In the genomic region with DNA sequence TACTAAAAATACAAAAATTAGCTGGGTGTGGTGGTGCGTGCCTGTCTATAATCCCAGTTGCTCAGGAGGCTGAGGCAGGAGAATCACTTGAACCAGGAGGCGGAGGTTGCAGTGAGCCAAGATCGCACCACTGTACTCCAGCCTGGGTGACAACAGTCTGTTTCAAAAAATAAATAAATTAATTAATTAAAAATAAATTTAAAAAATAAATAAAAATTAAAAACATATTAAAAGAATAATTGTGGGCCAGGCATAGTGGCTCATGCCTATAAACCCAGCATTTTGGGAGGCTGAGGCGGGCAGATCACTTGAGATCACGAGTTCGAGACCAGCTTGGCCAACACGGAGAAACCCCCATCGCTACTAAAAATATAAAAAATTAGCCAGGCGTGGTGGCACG, we compare ENCODE assay signal across 6 cellular contexts. TPM values are rescaled to one million over a fixed set of nuclear protein-coding genes. Genes with fewer than 3 reads are reported as not detected.
DNase-seq lines count a peak whose midpoint lies in the region; ATAC-seq, FAIRE-seq and TF ChIP-seq lines count a peak whose summit lies in the region.
"Not testable (repeated sequence)": the region's sequence is repeated elsewhere in the genome, so short reads cannot be mapped to it uniquely, and the experiment has no call there.

No MANE protein-coding gene starts in this region.

- FAIRE-seq in A549 (lab: Jason Lieb, UNC); HepG2 (lab: Jason Lieb, UNC): not testable (repeated sequence)

- not testable (repeated sequence) for H2AFZ ChIP-seq in hepatocyte; HepG2 (ENCODE audit: low read length)

- CTCF ChIA-PET in A549 (lab: Yijun Ruan, JAX) (interaction anchor here (0.6 kb wide), 1 partner anchor 16 kb away, joined by 3 read pairs; no protein-coding TSS in a partner anchor), Caco-2 (lab: Charles Lee) (interaction anchor here (1.1 kb wide), 1 partner anchor 12 kb away, joined by 5 read pairs; no protein-coding TSS in a partner anchor)
- CTCF ChIA-PET in WTC11 (lab: Charles Lee); HepG2 (lab: Yijun Ruan, JAX; ENCODE audit: low intra/inter-chr PET ratio, low total read pairs): not testable (repeated sequence)

- TF ChIP-seq RAD21 in A549 (conservative IDR thresholded peaks at IDR 0.05 in 1 of 2, IDR thresholded peaks at IDR 0.05 in 1 of 2); HepG2 (CRISPR knock-in tag; IDR thresholded peaks at IDR 0.05): not testable (repeated sequence)

- H4K20me1 ChIP-seq in hepatocyte (ENCODE audit: insufficient read depth, poor library complexity, severe bottlenecking); HepG2 (ENCODE audit: insufficient read depth, low read length): not testable (repeated sequence)

- not testable (repeated sequence) for TF ChIP-seq CTCF in A549 (IDR thresholded peaks at IDR 0.05); Caco-2 (IDR thresholded peaks at IDR 0.05; ENCODE audit: insufficient read depth in 1 of 2, low read depth in 1 of 2, low read length in 1 of 2, severe bottlenecking in 1 of 2, unreplicated experiment in 1 of 2); WTC11 (IDR thresholded peaks at IDR 0.05); hepatocyte (IDR thresholded peaks at IDR 0.05; ENCODE audit: poor library complexity); HepG2 (CRISPR knock-in tag; IDR thresholded peaks at IDR 0.05)

- ATAC-seq in A549, T-helper 17 cell, WTC11, HepG2: not testable (repeated sequence)

- peak overlapping the region; percentile 41 to 63; a peak in 4 of 6 replicates for H3K27ac ChIP-seq in A549
- H3K27ac ChIP-seq in hepatocyte: peak overlapping the region; percentile 67
- peak overlapping the region; percentile 53 for H3K27ac ChIP-seq in HepG2 (ENCODE audit: extremely low read length, insufficient read depth, low read length)

- H3K9ac ChIP-seq in HepG2 (ENCODE audit: insufficient read depth, low read depth, low read length): not testable (repeated sequence)

- not testable (repeated sequence) for H3K9me2 ChIP-seq in hepatocyte (replicated peaks; ENCODE audit: insufficient read depth)

- not testable (repeated sequence) for H3K4me3 ChIP-seq in A549; Caco-2 (ENCODE audit: low read depth, low read length); hepatocyte; HepG2 (replicated peaks in 1 of 3; ENCODE audit: insufficient read depth in 1 of 3, low read depth in 2 of 3, low read length in 3 of 3)

- peaks cover 64% of the 10 kb centered on the region for H3K4me1 ChIP-seq in A549
- peaks cover 81% of the 10 kb centered on the region for H3K4me1 ChIP-seq in Caco-2
- H3K4me1 ChIP-seq in hepatocyte (ENCODE audit: insufficient read depth): peaks cover 10% of the 10 kb centered on the region
- H3K4me1 ChIP-seq in HepG2 (ENCODE audit: insufficient read depth, low read length): peaks cover 62% of the 10 kb centered on the region

- H3K4me1 Mint-ChIP-seq in Caco-2 (ENCODE audit: low read depth, unreplicated experiment) (peaks cover 45% of the 10 kb centered on the region), T-helper 17 cell (peaks cover 42% of the 10 kb centered on the region), WTC11 (peaks cover 33% of the 10 kb centered on the region)

- H3K4me2 ChIP-seq in A549 (peak overlapping the region; percentile 54), hepatocyte (peak overlapping the region; percentile 13)
- not testable (repeated sequence) for H3K4me2 ChIP-seq in HepG2 (ENCODE audit: low read depth, low read length)

- intact Hi-C loops in Caco-2 (cut with micrococcal nuclease; ENCODE audit: unreplicated experiment); HepG2 (cut with micrococcal nuclease; ENCODE audit: unreplicated experiment): not testable (repeated sequence)

- 94% methylated on average over 10 of the region's 10 CpGs for WGBS in A549 (ENCODE audit: missing lambda C conversion rate)
- WGBS in hepatocyte (ENCODE audit: low lambda C conversion rate, missing lambda C conversion rate): 97% methylated on average over 10 of the region's 10 CpGs
- WGBS in HepG2 (ENCODE audit: low lambda C conversion rate): 97% methylated on average over 10 of the region's 10 CpGs

- POLR2A ChIA-PET in A549 (lab: Yijun Ruan, JAX): not testable (repeated sequence)
- POLR2A ChIA-PET in Caco-2 (lab: Charles Lee): interaction anchor here (1.6 kb wide), 1 partner anchor 12 kb away, joined by 17 read pairs; a partner anchor contains a TSS
- POLR2A ChIA-PET in WTC11 (lab: Charles Lee): interaction anchor here (0.8 kb wide), 1 partner anchor 1359 kb away, joined by 5 read pairs; no protein-coding TSS in a partner anchor
- POLR2A ChIA-PET in HepG2 (lab: Yijun Ruan, JAX): interaction anchor here (0.8 kb wide), 1 partner anchor 11 kb away, joined by 5 read pairs; a partner anchor contains a TSS

- not testable (repeated sequence) for H3K4me3 Mint-ChIP-seq in Caco-2 (ENCODE audit: unreplicated experiment); T-helper 17 cell; WTC11

- not testable (repeated sequence) for H3K27me3 Mint-ChIP-seq in Caco-2 (ENCODE audit: insufficient read depth, unreplicated experiment); T-helper 17 cell; WTC11 (ENCODE audit: low read depth)

- TF ChIP-seq POLR2A in A549 (IDR thresholded peaks at IDR 0.05; ENCODE audit: low read length); HepG2 (IDR thresholded peaks at IDR 0.05; ENCODE audit: insufficient read depth in 1 of 2, low read depth in 2 of 2, low read length in 2 of 2): not testable (repeated sequence)

- H3K79me2 ChIP-seq in hepatocyte: peaks cover 78% of the 10 kb centered on the region
- H3K79me2 ChIP-seq in HepG2 (ENCODE audit: insufficient read depth, low read length): peaks cover 13% of the 10 kb centered on the region

- BruUV-seq in Caco-2 (replicated peaks; lab: Mats Ljungman, UMichigan); HepG2 (replicated peaks; lab: Mats Ljungman, UMichigan): not testable (repeated sequence)

- not testable (repeated sequence) for H3K36me3 Mint-ChIP-seq in Caco-2 (ENCODE audit: insufficient read depth, unreplicated experiment); T-helper 17 cell (ENCODE audit: low read depth); WTC11

- H3K9me3 Mint-ChIP-seq in Caco-2 (ENCODE audit: unreplicated experiment); WTC11: not testable (repeated sequence)

- in situ Hi-C loops in HepG2 (cut with HindIII; ENCODE audit: extremely low pct_ligation_motif_present, low pct_unique_long_range_greater_than_20kb): not testable (repeated sequence)

- not testable (repeated sequence) for H3K9me3 ChIP-seq in A549; Caco-2; T-helper 17 cell (ENCODE audit: control insufficient read depth, low read length, poor library complexity, severe bottlenecking); hepatocyte (ENCODE audit: low read depth); HepG2 (ENCODE audit: low read length)

- H3K27ac Mint-ChIP-seq in Caco-2 (ENCODE audit: unreplicated experiment) (peak overlapping the region; percentile 85), T-helper 17 cell (peak overlapping the region; percentile 88)
- not testable (repeated sequence) for H3K27ac Mint-ChIP-seq in WTC11

- not testable (repeated sequence) for DNase-seq in A549 (ENCODE audit: low read depth in 1 of 2, low spot score in 1 of 2); Caco-2; T-helper 17 cell; WTC11 (ENCODE audit: low spot score); hepatocyte (ENCODE audit: low spot score); HepG2 (ENCODE audit: low spot score)

- not testable (repeated sequence) for H3K36me3 ChIP-seq in Caco-2 (ENCODE audit: control insufficient read depth, insufficient read depth, low read length); hepatocyte (replicated peaks; ENCODE audit: insufficient read depth, low read depth); HepG2 (replicated peaks in 1 of 2; ENCODE audit: control insufficient read depth in 1 of 2, insufficient read depth in 2 of 2, low read length in 2 of 2)

- not testable (repeated sequence) for H3K27me3 ChIP-seq in Caco-2 (replicated peaks; ENCODE audit: control insufficient read depth, insufficient read depth, low read length); hepatocyte; HepG2 (ENCODE audit: control insufficient read depth in 1 of 2, insufficient read depth in 2 of 2, low read length in 2 of 2)

- not testable (repeated sequence) for TF ChIP-seq EP300 in A549 (IDR thresholded peaks at IDR 0.05); HepG2 (IDR thresholded peaks at IDR 0.05; ENCODE audit: low read depth in 2 of 2, low read length in 2 of 2); HepG2 (CRISPR knock-in tag; IDR thresholded peaks at IDR 0.05; ENCODE audit: borderline replicate concordance)

RNA-seq across cellular contexts. Expression of a gene that starts 11.5 kb away (rescaled TPM):
- 9.6 and 9.9 TPM in 2 replicates for polyA plus RNA-seq in A549 (2011; rRNA removed)
- 2.9 and 3.7 TPM in 2 replicates for polyA plus RNA-seq in A549 (2012; cell fraction: cytosol; rRNA removed)
- polyA plus RNA-seq in A549 (2012; cell fraction: nucleus; rRNA removed): 3.2 and 4.2 TPM in 2 replicates
- polyA plus RNA-seq in A549 (2017; fragmentation: RNase III; extraction: RNeasy Plus Mini Kit Qiagen cat#74134 plus additional on column Dnase treatment): 7.0 to 7.2 TPM (median 7.1 TPM) in 3 replicates
- 21.4 TPM in 2 replicates for polyA minus RNA-seq in A549 (2011; rRNA and poly(A)+ RNA removed)
- 45.3 and 47.4 TPM in 2 replicates for total RNA-seq in Caco-2 (2022)
- 10 to 100 TPM; 36.1 to 49.8 TPM for total RNA-seq in T-helper 17 cell
- 12.3 to 20.9 TPM (median 14.7 TPM) in 3 replicates for total RNA-seq in WTC11 (2021)
- 12.0 and 18.1 TPM in 2 replicates for total RNA-seq in hepatocyte
- polyA plus RNA-seq in hepatocyte: 5.8 and 8.5 TPM in 2 replicates
- total RNA-seq in HepG2 (2016; rRNA removed; fragmentation: Illumina TruSeq; extraction: Trizol): 12.8 and 15.6 TPM in 2 replicates
- total RNA-seq in HepG2 (2016; cell fraction: cytosol; rRNA removed; fragmentation: Illumina TruSeq; extraction: Trizol; ENCODE audit: low read depth): 8.9 and 9.3 TPM in 2 replicates
- total RNA-seq in HepG2 (2016; cell fraction: insoluble cytoplasmic fraction; rRNA removed; fragmentation: Illumina TruSeq; extraction: Trizol): 14.5 and 15.1 TPM in 2 replicates
- total RNA-seq in HepG2 (2016; cell fraction: membrane; rRNA removed; fragmentation: Illumina TruSeq; extraction: Trizol): 10.0 and 10.3 TPM in 2 replicates
- 9.9 and 12.6 TPM in 2 replicates for total RNA-seq in HepG2 (2016; cell fraction: nucleus; rRNA removed; fragmentation: Illumina TruSeq; extraction: Trizol)
- 3.8 and 4.0 TPM in 2 replicates for polyA plus RNA-seq in HepG2 (2011; rRNA removed)
- 2.9 and 3.8 TPM in 2 replicates for polyA plus RNA-seq in HepG2 (2011; cell fraction: cytosol; rRNA removed)
- polyA plus RNA-seq in HepG2 (2011; cell fraction: nucleus; rRNA removed): 3.1 and 5.0 TPM in 2 replicates
- 3.3 TPM in 2 replicates for polyA plus RNA-seq in HepG2 (2012)
- 1.5 TPM in 2 replicates for polyA plus RNA-seq in HepG2 (2016; cell fraction: cytosol; fragmentation: Illumina TruSeq; extraction: Trizol; ENCODE audit: low read depth)
- 9.8 and 11.0 TPM in 2 replicates for polyA plus RNA-seq in HepG2 (2016; cell fraction: insoluble cytoplasmic fraction; fragmentation: Illumina TruSeq; extraction: Trizol; ENCODE audit: low read depth)
- polyA plus RNA-seq in HepG2 (2016; cell fraction: membrane; fragmentation: Illumina TruSeq; extraction: Trizol; ENCODE audit: low read depth): 4.1 and 4.6 TPM in 2 replicates
- 9.0 and 10.5 TPM in 2 replicates for polyA plus RNA-seq in HepG2 (2016; cell fraction: nucleus; fragmentation: Illumina TruSeq; extraction: Trizol; ENCODE audit: insufficient read depth, low read depth)
- 13.9 and 50.6 TPM in 2 replicates for polyA minus RNA-seq in HepG2 (2011; rRNA and poly(A)+ RNA removed; ENCODE audit: low replicate concordance)
- 5.8 and 10.0 TPM in 2 replicates for polyA minus RNA-seq in HepG2 (2011; cell fraction: cytosol; rRNA and poly(A)+ RNA removed)
- polyA minus RNA-seq in HepG2 (2011; cell fraction: nucleus; rRNA and poly(A)+ RNA removed): 13.1 and 13.9 TPM in 2 replicates
